ENCODE assay signal across 8 cellular contexts in the genomic region with DNA sequence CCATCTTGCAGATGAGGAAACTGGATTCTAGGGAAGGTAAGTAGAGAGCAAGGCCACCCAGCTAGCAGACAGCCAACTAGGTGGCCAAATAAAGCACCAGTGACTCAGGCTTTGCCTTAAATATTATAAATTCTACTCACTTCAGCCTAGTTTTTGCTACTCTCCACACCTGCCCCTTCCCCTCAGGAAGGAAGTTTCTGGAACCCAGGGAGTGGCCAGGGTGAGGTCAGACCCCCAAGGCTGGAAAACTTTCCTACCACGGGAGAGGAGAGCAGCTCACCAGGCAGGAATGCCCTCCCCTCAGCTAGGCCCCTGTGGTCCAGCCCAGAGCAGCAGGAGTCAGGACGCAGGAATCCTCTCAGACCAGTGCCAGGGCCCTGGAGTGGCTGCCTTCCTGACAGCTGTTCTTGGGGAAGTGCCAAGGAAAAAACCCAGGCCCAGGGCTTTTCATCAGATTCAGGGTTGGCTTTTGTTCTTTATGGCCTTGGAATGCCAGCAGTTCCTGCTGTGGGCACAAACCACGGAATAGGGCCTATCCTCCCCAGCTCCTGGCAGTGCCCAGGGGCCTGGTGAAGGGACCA. TPM values are rescaled to one million over a fixed set of nuclear protein-coding genes. Genes with fewer than 3 reads are reported as not detected.
A peak's percentile ranks its signal among the peaks of the same experiment; 100 is the strongest.
DNase-seq lines count a peak whose midpoint lies in the region; TF ChIP-seq lines count a peak whose summit lies in the region.

No MANE protein-coding gene starts in this region.

- no peaks in the 10 kb centered on the region for H3K27me3 ChIP-seq in PC-9 (ENCODE audit: insufficient read depth, low read depth)

- peaks cover 47% of the 10 kb centered on the region for H3F3A ChIP-seq in PC-9 (ENCODE audit: insufficient read depth, low read depth)

- POLR2A ChIA-PET in PC-9 (lab: Charles Lee; ENCODE audit: unreplicated experiment): interaction anchor here (0.6 kb wide), 3 partner anchors 18 to 398 kb away, joined by 3 to 16 read pairs (median 8); no protein-coding TSS in a partner anchor

- no peaks in the 10 kb centered on the region for H3K9me3 ChIP-seq in PC-9 (ENCODE audit: insufficient read depth, low read depth)

- peak; percentile 73 for DNase-seq in AG09309 (ENCODE audit: low read depth)
- DNase-seq in PC-9: peak; percentile 93 to 98
- peak; percentile 92 for DNase-seq in fibroblast of gingiva (ENCODE audit: low read depth)
- DNase-seq in non-pigmented ciliary epithelial cell (ENCODE audit: low read depth): peak; percentile 72
- DNase-seq in T-helper 9 cell: no peak
- no peak for DNase-seq in NCI-H1417 (lab: John Stamatoyannopoulos, UW)
- no peak for DNase-seq in KBM-7
- no peak for DNase-seq in Kasumi-1 (lab: John Stamatoyannopoulos, UW)

- peaks cover 72% of the 10 kb centered on the region for H3K4me1 ChIP-seq in PC-9 (replicated peaks; ENCODE audit: insufficient read depth)

- no peaks in the 10 kb centered on the region for H4K20me1 ChIP-seq in PC-9 (ENCODE audit: insufficient read depth)

- H3K36me3 ChIP-seq in PC-9 (ENCODE audit: low read depth): no peaks in the 10 kb centered on the region

- CTCF ChIA-PET in PC-9 (lab: Charles Lee): interaction anchor here (0.6 kb wide), 1 partner anchor 80 kb away, joined by 4 read pairs; no protein-coding TSS in a partner anchor

- TF ChIP-seq CTCF in AG09309 (IDR thresholded peaks at IDR 0.05; ENCODE audit: control insufficient read depth, insufficient read depth, low read depth, low read length, missing control alignments) (no peak), PC-9 (conservative IDR thresholded peaks at IDR 0.05) (no peak)

- no peak overlapping the region for H3K4me3 ChIP-seq in AG09309 (ENCODE audit: control insufficient read depth, low read depth, low read length)
- H3K4me3 ChIP-seq in PC-9: no peak overlapping the region

- no peaks in the 10 kb centered on the region for H3K9me2 ChIP-seq in PC-9 (ENCODE audit: insufficient read depth)

- H3K27ac ChIP-seq in PC-9: peak overlapping the region; percentile 99

- H3K79me2 ChIP-seq in PC-9 (ENCODE audit: low read depth): no peaks in the 10 kb centered on the region

- intact Hi-C loops in PC-9 (cut with micrococcal nuclease; ENCODE audit: unreplicated experiment): loop anchor here (1.0 kb wide), 4 partner anchors 42 to 204 kb away; no protein-coding TSS in a partner anchor

- peak overlapping the region; percentile 63 for H3K4me2 ChIP-seq in PC-9

- no peak overlapping the region for H2AFZ ChIP-seq in PC-9

- in situ Hi-C loops in KBM-7 (cut with MboI; ENCODE audit: low pct_unique_long_range_greater_than_20kb, low sequenced_read_pairs): no loop called here

- BruUV-seq in PC-9 (replicated peaks; lab: Mats Ljungman, UMichigan): no TSS peak

RNA-seq across cellular contexts. Expression of a gene that starts 5.1 kb away (rescaled TPM):
- 5.8 and 6.4 TPM in 2 replicates for total RNA-seq in PC-9 (2021)

Comparison
In these comparisons a context has a peak if more than half of its experiments do, and no peak if none do; other contexts are left out.
1. DNase-seq: peak in AG09309 (single experiment), PC-9 (2 of 2), fibroblast of gingiva (single experiment) and non-pigmented ciliary epithelial cell (single experiment); none in T-helper 9 cell (single experiment), NCI-H1417 (0 of 3), KBM-7 (single experiment) and Kasumi-1 (0 of 2).